ENCODE assay signal across 8 cellular contexts in the genomic region with DNA sequence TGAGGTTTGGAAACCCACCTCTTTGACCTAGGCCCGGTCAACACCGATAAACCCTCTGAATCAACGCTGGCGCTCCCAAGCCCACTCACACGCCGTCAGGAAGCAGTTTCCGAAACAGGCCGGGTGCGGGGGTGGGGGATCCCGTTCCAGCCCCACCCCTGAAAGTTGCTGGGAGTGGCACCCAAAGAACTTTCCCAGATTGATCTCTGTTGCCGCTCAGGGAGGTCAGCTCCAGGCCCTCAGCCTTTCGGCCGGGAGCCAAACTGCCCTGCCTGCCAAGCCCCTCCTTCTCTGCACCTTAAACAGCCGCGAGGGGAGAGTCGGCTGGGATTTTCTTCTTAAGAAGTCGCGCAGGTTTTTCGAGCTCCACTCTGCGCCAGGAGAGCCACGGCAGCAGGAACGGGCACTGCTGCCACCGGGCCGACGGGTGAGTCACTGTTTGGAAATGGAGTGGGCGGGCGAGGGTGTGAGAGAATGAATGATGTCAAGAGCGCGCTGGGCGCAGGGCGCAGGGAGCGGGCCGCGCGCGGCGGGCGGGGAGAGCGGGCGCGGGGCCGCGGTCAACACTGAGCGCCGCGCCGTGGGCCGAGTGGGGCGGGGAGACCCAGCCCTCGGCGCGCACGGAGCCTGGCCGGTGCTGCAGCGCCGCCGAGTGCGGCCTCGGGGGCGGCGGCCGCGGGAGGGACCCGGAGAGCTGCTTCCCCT.
DNase-seq lines count a peak whose midpoint lies in the region; ATAC-seq lines count a peak whose summit lies in the region.

A gene (plus strand): TSS at position 566 of the 705 bp plus-strand sequence. CDS start 70,622 bp downstream, outside the sequence.

- peaks cover 31% of the 10 kb centered on the region for H3K4me1 ChIP-seq in muscle layer of colon (ENCODE audit: insufficient read depth, low read length)

- peak within 1 kb of the TSS; percentile 75 for H3K27ac Mint-ChIP-seq in activated T-cell treated with anti-CD3 and anti-CD28 coated beads, Interleukin-2, amount 50 U/mL, for 24 hours

- peaks cover 69% of the 10 kb centered on the region for H3K27me3 Mint-ChIP-seq in activated T-cell treated with anti-CD3 and anti-CD28 coated beads, Interleukin-2, amount 50 U/mL, for 24 hours

- DNase-seq in SIG-M5 treated with dmso at 0.1 percent for 504 hours (lab: John Stamatoyannopoulos, UW; ENCODE audit: unreplicated experiment) = peak; percentile 77
- no peak for DNase-seq in SIG-M5 (lab: John Stamatoyannopoulos, UW)
- DNase-seq in NCI-H2196 treated with DMSO at 0.1 percent for 48 hours (lab: John Stamatoyannopoulos, UW; ENCODE audit: unreplicated experiment) = peak; percentile 17
- peak; percentile 74 for DNase-seq in activated T-cell treated with anti-CD3 and anti-CD28 coated beads, Interleukin-2, amount 50 U/mL, for 24 hours
- peak; percentile 91 for DNase-seq in fibroblast of gingiva (ENCODE audit: low read depth)
- DNase-seq in stimulated activated CD8-positive, alpha-beta memory T cell treated with anti-CD3 and anti-CD28 coated beads, Interleukin-7, amount 100 ng/mL, for 48 hours (ENCODE audit: extremely low read depth in 1 of 2, low read depth in 1 of 2) = peak; percentile 52 to 66

- peak; percentile 52 for ATAC-seq in HG02884 (IDR thresholded peaks at IDR 0.05; ENCODE audit: unreplicated experiment)

- no peaks in the 10 kb centered on the region for H3K27me3 ChIP-seq in muscle layer of colon (ENCODE audit: control insufficient read depth in 1 of 2, insufficient read depth in 2 of 2, low read length in 2 of 2)

- H3K9me3 Mint-ChIP-seq in activated T-cell treated with anti-CD3 and anti-CD28 coated beads, Interleukin-2, amount 50 U/mL, for 24 hours = no peaks in the 10 kb centered on the region

- H3K36me3 ChIP-seq in muscle layer of colon (ENCODE audit: insufficient read depth, low read length) = no peaks in the 10 kb centered on the region

- H3K4me1 Mint-ChIP-seq in activated T-cell treated with anti-CD3 and anti-CD28 coated beads, Interleukin-2, amount 50 U/mL, for 24 hours (ENCODE audit: low read depth) = peaks cover 15% of the 10 kb centered on the region

- peak within 1 kb of the TSS; percentile 91 for H3K27ac ChIP-seq in muscle layer of colon (ENCODE audit: low read depth, low read length)

- H3K36me3 Mint-ChIP-seq in activated T-cell treated with anti-CD3 and anti-CD28 coated beads, Interleukin-2, amount 50 U/mL, for 24 hours (ENCODE audit: low read depth) = no peaks in the 10 kb centered on the region

- peak within 1 kb of the TSS; percentile 76 for H3K9ac ChIP-seq in muscle layer of colon (ENCODE audit: low read length)

- H3K4me3 ChIP-seq in muscle layer of colon (ENCODE audit: low read depth in 1 of 2, low read length in 2 of 2) = peak within 1 kb of the TSS; percentile 76 to 93

- H3K9me3 ChIP-seq in muscle layer of colon (ENCODE audit: low read length) = no peaks in the 10 kb centered on the region

- peak within 1 kb of the TSS; percentile 80 for H3K4me3 Mint-ChIP-seq in activated T-cell treated with anti-CD3 and anti-CD28 coated beads, Interleukin-2, amount 50 U/mL, for 24 hours
